ENCODE assay signal across 8 cellular contexts in genomic region chr17:42670199-42670924, GRCh38. TPM values are rescaled to one million over a fixed set of nuclear protein-coding genes. Genes with fewer than 3 reads are reported as not detected.
DNase-seq lines count a peak whose midpoint lies in the region; ATAC-seq and TF ChIP-seq lines count a peak whose summit lies in the region.

No MANE protein-coding gene starts in this region.

- H3K27ac ChIP-seq in esophagus muscularis mucosa (replicated peaks in 1 of 4), result peak overlapping the region; percentile 25 to 74 (median 42)

- WGBS in esophagus muscularis mucosa, result 61% methylated on average over 39 of the region's 71 CpGs

- TF ChIP-seq CTCF in esophagus muscularis mucosa (IDR thresholded peaks at IDR 0.05), result no peak

- intact Hi-C loops in esophagus muscularis mucosa (cut with DNase I), result no loop called here

- ATAC-seq in GM18505 (IDR thresholded peaks at IDR 0.05; ENCODE audit: unreplicated experiment) (no peak), GM19452 (IDR thresholded peaks at IDR 0.05; ENCODE audit: unreplicated experiment) (no peak), GM18861 (IDR thresholded peaks at IDR 0.05; ENCODE audit: unreplicated experiment) (no peak)

- H3K27me3 ChIP-seq in esophagus muscularis mucosa, result no peaks in the 10 kb centered on the region

- peaks cover 51 to 89% (median 78%) of the 10 kb centered on the region in 4 donors for H3K4me1 ChIP-seq in esophagus muscularis mucosa

- no peaks in the 10 kb centered on the region for H3K9me3 ChIP-seq in esophagus muscularis mucosa

- H3K4me3 ChIP-seq in esophagus muscularis mucosa, result no peak overlapping the region

- H3K36me3 ChIP-seq in esophagus muscularis mucosa, result peaks cover 37 to 78% (median 73%) of the 10 kb centered on the region in 4 donors

- DNase-seq in activated CD4-positive, alpha-beta T cell treated with anti-CD3 and anti-CD28 coated beads, Interleukin-2, amount 50 U/mL, for 1 hour, result peak; percentile 50
- DNase-seq in esophagus muscularis mucosa (ENCODE audit: extremely low spot score), result no peak
- DNase-seq in stimulated activated CD4-positive, alpha-beta T cell treated with anti-CD3 and anti-CD28 coated beads, Interleukin-2, amount 100 ng/mL, for 24 hours, result peak; percentile 53 to 54
- no peak for DNase-seq in A172 (ENCODE audit: low spot score)
- DNase-seq in EL, result no peak

- peak; percentile 16 for TF ChIP-seq POLR2A in GM18505 (IDR thresholded peaks at IDR 0.05; ENCODE audit: borderline replicate concordance, extremely low read depth, insufficient read depth, insufficient read length)
- TF ChIP-seq POLR2A in esophagus muscularis mucosa (IDR thresholded peaks at IDR 0.05; ENCODE audit: low read depth), result no peak

- no peak for TF ChIP-seq EP300 in esophagus muscularis mucosa (IDR thresholded peaks at IDR 0.05)

RNA-seq across cellular contexts. Expression of gene PLEKHH3, which starts 6.4 kb away (rescaled TPM):
- total RNA-seq in esophagus muscularis mucosa, result 10 to 100 TPM; 20.3 to 41.2 (median 27.3) TPM
- 32.8 and 37.0 TPM in 2 replicates for total RNA-seq in A172 (2014; rRNA removed; shearing (Covaris generic))

RNA-seq across cellular contexts. Expression of gene TUBG2, which starts 11.3 kb away (rescaled TPM):
- 10 to 100 TPM; 25.3 to 40.2 (median 38.1) TPM for total RNA-seq in esophagus muscularis mucosa
- 21.8 and 34.1 TPM in 2 replicates for total RNA-seq in A172 (2014; rRNA removed; shearing (Covaris generic))

RNA-seq across cellular contexts. Expression of gene CCR10, which starts 11.3 kb away (rescaled TPM):
- total RNA-seq in esophagus muscularis mucosa, result 1 to 10 TPM; 2.9 to 8.4 (median 3.7) TPM
- 2.7 and 3.6 TPM in 2 replicates for total RNA-seq in A172 (2014; rRNA removed; shearing (Covaris generic))

RNA-seq across cellular contexts. Expression of gene CNTNAP1, which starts 12.0 kb away (rescaled TPM):
- total RNA-seq in esophagus muscularis mucosa, result 10 to 100 TPM in 1 of 4 donors, 1 to 10 TPM in 3; 4.7 to 13.2 (median 6.2) TPM
- total RNA-seq in A172 (2014; rRNA removed; shearing (Covaris generic)), result 19.2 and 20.8 TPM in 2 replicates

Comparison
In these comparisons a context has a peak if more than half of its experiments do, and no peak if none do; other contexts are left out.
1. DNase-seq: peak in activated CD4-positive, alpha-beta T cell treated with anti-CD3 and anti-CD28 coated beads, Interleukin-2, amount 50 U/mL, for 1 hour (single experiment) and stimulated activated CD4-positive, alpha-beta T cell treated with anti-CD3 and anti-CD28 coated beads, Interleukin-2, amount 100 ng/mL, for 24 hours (2 of 2); none in esophagus muscularis mucosa (single experiment), A172 (single experiment) and EL (single experiment).